17 cellular contexts compared by ENCODE assay signal in the genomic region with DNA sequence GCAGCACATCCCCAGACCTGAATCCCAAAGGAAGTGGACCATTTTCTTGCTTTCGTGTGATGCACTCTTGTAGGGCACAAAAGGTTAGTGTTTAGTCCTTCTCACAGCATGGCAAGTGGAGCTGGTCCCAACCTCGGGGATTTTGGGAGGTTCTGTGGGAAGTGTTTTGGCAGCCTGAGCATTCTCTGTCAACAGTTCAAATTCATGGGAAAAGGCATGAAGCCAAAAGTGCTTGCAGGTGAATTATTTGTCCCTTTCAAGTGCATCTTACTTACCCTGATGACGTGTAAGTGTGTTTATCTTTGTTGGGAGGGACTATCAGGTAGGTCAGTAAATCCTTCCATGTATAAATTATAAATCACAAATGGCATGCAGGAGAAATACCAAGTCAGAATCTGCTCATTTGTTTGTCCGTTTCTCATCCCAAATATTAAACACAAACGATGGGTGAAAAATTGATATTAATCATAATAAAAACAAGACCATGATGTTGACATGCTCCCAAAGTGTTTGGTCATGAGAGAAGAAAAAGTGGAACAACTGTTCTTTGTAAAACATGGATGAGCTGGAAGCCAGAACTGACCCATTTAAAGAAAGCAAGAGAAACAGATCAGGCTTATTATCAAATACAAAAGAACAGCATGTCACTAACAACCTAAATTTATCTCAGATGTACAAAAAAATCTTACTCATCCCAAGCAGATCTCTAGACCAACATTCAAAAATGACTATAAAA. TPM values are rescaled to one million over a fixed set of nuclear protein-coding genes. Genes with fewer than 3 reads are reported as not detected.
DNase-seq lines count a peak whose midpoint lies in the region; ATAC-seq and TF ChIP-seq lines count a peak whose summit lies in the region.
"Had no signal": no experiment of that assay in that cellular context is flagged by ENCODE, and none has a peak within 500 bp of the region (broad histone marks: within the 10 kb centered on the region; RNA-seq: fewer than 3 reads in every experiment).

No MANE protein-coding gene starts in this region.

- H3K4me3 ChIP-seq in CD8-positive, alpha-beta memory T cell (ENCODE audit: low read length) = no peak overlapping the region
- H3K4me3 ChIP-seq in PC-3 (ENCODE audit: low read length) (no peak overlapping the region), trophoblast cell (ENCODE audit: low read depth, low read length) (peak overlapping the region; percentile 25)

- no peak overlapping the region for H2AFZ ChIP-seq in PC-3 (ENCODE audit: low read length)
- no peak overlapping the region for H2AFZ ChIP-seq in trophoblast cell (ENCODE audit: insufficient read depth, low read length, poor library complexity)

- no peak overlapping the region for H3K27ac ChIP-seq in CD8-positive, alpha-beta memory T cell (ENCODE audit: low read depth, low read length)
- peak overlapping the region; percentile 5; the same call in 1 of the 2 replicates for H3K27ac ChIP-seq in PC-3 (ENCODE audit: low read length)
- no peak overlapping the region for H3K27ac ChIP-seq in trophoblast cell (ENCODE audit: low read depth, low read length)

- POLR2A ChIA-PET in CD8-positive, alpha-beta memory T cell (lab: Charles Lee) = no interaction called here
- POLR2A ChIA-PET in PC-3 (lab: Charles Lee; ENCODE audit: unreplicated experiment) = no interaction called here

- H3K27me3 Mint-ChIP-seq in CD8-positive, alpha-beta memory T cell = no peaks in the 10 kb centered on the region
- no peaks in the 10 kb centered on the region for H3K27me3 Mint-ChIP-seq in IgD-negative memory B cell

- H3K18ac ChIP-seq in trophoblast cell (ENCODE audit: low read length) = no peak overlapping the region

- no peak overlapping the region for H4K12ac ChIP-seq in trophoblast cell (ENCODE audit: low read depth, low read length)

- H3K9ac ChIP-seq in PC-3 (ENCODE audit: low read length) (no peak overlapping the region), trophoblast cell (ENCODE audit: low read length) (no peak overlapping the region)

- peaks cover 3% of the 10 kb centered on the region for H3F3A ChIP-seq in PC-3 (ENCODE audit: low read length, unreplicated experiment)

- no peaks in the 10 kb centered on the region for H3K36me3 ChIP-seq in CD8-positive, alpha-beta memory T cell (ENCODE audit: insufficient read depth, low read length)
- H3K36me3 ChIP-seq in PC-3 (ENCODE audit: low read depth, low read length) (no peaks in the 10 kb centered on the region), trophoblast cell (ENCODE audit: control insufficient read depth in 1 of 2, insufficient read depth in 2 of 2, low read length in 2 of 2) (no peaks in the 10 kb centered on the region)

- H3K36me3 Mint-ChIP-seq in CD8-positive, alpha-beta memory T cell = peaks cover 3 to 12% (median 3%) of the 10 kb centered on the region in 3 donors
- peaks cover 5% of the 10 kb centered on the region for H3K36me3 Mint-ChIP-seq in IgD-negative memory B cell

- no peak overlapping the region for H2BK5ac ChIP-seq in trophoblast cell (ENCODE audit: low read depth, low read length, poor library complexity)

- intact Hi-C loops in PC-3 (cut with micrococcal nuclease) = loop anchor here (5.0 kb wide), 2 partner anchors 58 to 67 kb away; a partner anchor contains a TSS
- intact Hi-C loops in cardiac septum (cut with DNase I) = loop anchor here (5.0 kb wide), 1 partner anchor 92 kb away; no protein-coding TSS in a partner anchor

- CTCF ChIA-PET in CD8-positive, alpha-beta memory T cell (lab: Charles Lee) = no interaction called here
- CTCF ChIA-PET in PC-3 (lab: Charles Lee) = no interaction called here

- H4K91ac ChIP-seq in trophoblast cell (ENCODE audit: low read depth, low read length) = no peak overlapping the region

- H2BK12ac ChIP-seq in trophoblast cell (ENCODE audit: low read length) = no peak overlapping the region

- no CpG with 5 or more reads among the region's 5 CpGs for WGBS in trophoblast cell (ENCODE audit: extremely low coverage, insufficient coverage, insufficient read length)

- H3K14ac ChIP-seq in trophoblast cell (ENCODE audit: low read length) = no peak overlapping the region

- H3K79me2 ChIP-seq in PC-3 (ENCODE audit: low read length) (no peaks in the 10 kb centered on the region), trophoblast cell (ENCODE audit: control insufficient read depth, insufficient read depth, low read length, poor library complexity) (no peaks in the 10 kb centered on the region)

- H3K27ac Mint-ChIP-seq in CD8-positive, alpha-beta memory T cell = peak overlapping the region in 7 of 8 donors; percentile 2 to 71 (median 47)
- H3K27ac Mint-ChIP-seq in IgD-negative memory B cell = peak overlapping the region; percentile 7 to 63 (median 29)
- H3K27ac Mint-ChIP-seq: activated naive CD4-positive, alpha-beta T cell treated with anti-CD3 and anti-CD28 coated beads, Interleukin-2, amount 50 U/mL, for 72 hours; activated T-cell treated with anti-CD3 and anti-CD28 coated beads, Interleukin-2, amount 50 U/mL, for 72 hours had no signal

- H3K4me1 Mint-ChIP-seq in CD8-positive, alpha-beta memory T cell = peaks cover 20 to 52% (median 42%) of the 10 kb centered on the region in 3 donors
- H3K4me1 Mint-ChIP-seq in IgD-negative memory B cell = peaks cover 22 to 43% (median 28%) of the 10 kb centered on the region in 3 donors

- no peak overlapping the region for H3K4ac ChIP-seq in trophoblast cell (ENCODE audit: low read depth, low read length)

- H3K9me2 ChIP-seq in PC-3 (replicated peaks; ENCODE audit: low read length) = no peaks in the 10 kb centered on the region

- H2BK120ac ChIP-seq in trophoblast cell (ENCODE audit: insufficient read depth, low read length, poor library complexity) = no peak overlapping the region

- peaks cover 29% of the 10 kb centered on the region for H3K4me1 ChIP-seq in CD8-positive, alpha-beta memory T cell (ENCODE audit: insufficient read depth, low read length)
- peaks cover 34% of the 10 kb centered on the region for H3K4me1 ChIP-seq in PC-3 (ENCODE audit: insufficient read depth, low read length)
- peaks cover 0 to 4% of the 10 kb centered on the region in 2 experiments for H3K4me1 ChIP-seq in trophoblast cell (ENCODE audit: control insufficient read depth in 1 of 2, insufficient read depth in 2 of 2, low read length in 2 of 2)

- ATAC-seq in PC-3 (no peak), GM19463 (IDR thresholded peaks at IDR 0.05; ENCODE audit: unreplicated experiment) (no peak), HG03025 (IDR thresholded peaks at IDR 0.05; ENCODE audit: low FRiP score, unreplicated experiment) (no peak)
- ATAC-seq: activated CD4-positive, CD25-positive, alpha-beta regulatory T cell treated with anti-CD3 and anti-CD28 coated beads, Interleukin-2, amount 50 U/mL, for 24 hours; activated naive CD4-positive, alpha-beta T cell treated with anti-CD3 and anti-CD28 coated beads, Interleukin-2, amount 50 U/mL, for 72 hours; activated T-cell treated with anti-CD3 and anti-CD28 coated beads, Interleukin-2, amount 50 U/mL, for 72 hours; left lobe of liver; SK-N-SH treated with all-trans-retinoic acid at 6 μM for 48 hours had no signal

- H3K9me3 ChIP-seq in CD8-positive, alpha-beta memory T cell (ENCODE audit: low read length) = no peaks in the 10 kb centered on the region
- H3K9me3 ChIP-seq in PC-3 (ENCODE audit: low read length) (no peaks in the 10 kb centered on the region), trophoblast cell (ENCODE audit: insufficient read depth, low read depth, low read length) (no peaks in the 10 kb centered on the region)

- DNase-seq in CD8-positive, alpha-beta memory T cell = no peak
- DNase-seq in PC-3 = peak; percentile 52
- no peak for DNase-seq in trophoblast cell
- no peak for DNase-seq in cardiac septum (ENCODE audit: low spot score)
- DNase-seq: activated CD8-positive, alpha-beta memory T cell treated with anti-CD3 and anti-CD28 coated beads for 24 hours; activated T-cell treated with anti-CD3 and anti-CD28 coated beads, Interleukin-2, amount 50 U/mL, for 72 hours; head of caudate nucleus; NCI-H2081 treated with DMSO at 0.1 percent for 48 hours; NK-92 treated with Interleukin-12 subunit alpha and Interleukin-12 subunit beta, amount 100 ng/mL, for 24 hours; T1000 had no signal

- no peaks in the 10 kb centered on the region for H4K20me1 ChIP-seq in PC-3 (ENCODE audit: low read length)

- no peaks in the 10 kb centered on the region for H3K79me1 ChIP-seq in trophoblast cell (ENCODE audit: low read length)

- no peak overlapping the region for H3K23ac ChIP-seq in trophoblast cell (ENCODE audit: low read length)

- H3K4me3 Mint-ChIP-seq in CD8-positive, alpha-beta memory T cell = no peak overlapping the region
- peak overlapping the region in 1 of 4 donors; percentile 25 for H3K4me3 Mint-ChIP-seq in IgD-negative memory B cell
- H3K4me3 Mint-ChIP-seq: activated T-cell treated with anti-CD3 and anti-CD28 coated beads, Interleukin-2, amount 50 U/mL, for 72 hours had no signal

- BruUV-seq in PC-3 (replicated peaks; lab: Mats Ljungman, UMichigan) = no TSS peak

- H3K4me2 ChIP-seq in PC-3 (ENCODE audit: low read length) (no peak overlapping the region), trophoblast cell (ENCODE audit: low read length) (no peak overlapping the region)

- no peaks in the 10 kb centered on the region for H3K27me3 ChIP-seq in CD8-positive, alpha-beta memory T cell (ENCODE audit: insufficient read depth, low read length, poor library complexity, severe bottlenecking)
- H3K27me3 ChIP-seq in PC-3 (ENCODE audit: low read length) (no peaks in the 10 kb centered on the region), trophoblast cell (ENCODE audit: insufficient read depth, low read length) (no peaks in the 10 kb centered on the region)

- no peak overlapping the region for H2AK5ac ChIP-seq in trophoblast cell (ENCODE audit: low read length)

- no peak for TF ChIP-seq CTCF in PC-3 (conservative IDR thresholded peaks at IDR 0.05; ENCODE audit: low read depth, low read length)

- no peak overlapping the region for H4K8ac ChIP-seq in trophoblast cell (ENCODE audit: low read depth, low read length)

- no peaks in the 10 kb centered on the region for H3K9me3 Mint-ChIP-seq in CD8-positive, alpha-beta memory T cell
- peaks cover 0 to 15% (median 9%) of the 10 kb centered on the region in 3 donors for H3K9me3 Mint-ChIP-seq in IgD-negative memory B cell
- H3K9me3 Mint-ChIP-seq: activated T-cell treated with anti-CD3 and anti-CD28 coated beads, Interleukin-2, amount 50 U/mL, for 72 hours had no signal

RNA-seq across cellular contexts. Expression of a gene that starts 57.6 kb away (rescaled TPM):
- total RNA-seq in CD8-positive, alpha-beta memory T cell = 10 to 100 TPM in 1 of 2 experiments, 1 to 10 TPM in 1; 7.8 to 10.2 TPM
- polyA plus RNA-seq in CD8-positive, alpha-beta memory T cell = 19.3 TPM
- polyA plus RNA-seq in IgD-negative memory B cell = 29.3 TPM
- total RNA-seq in PC-3 (2014; rRNA removed) (3.3 and 3.6 TPM in 2 replicates), cardiac septum (72.6 TPM)
- 5.3 and 6.3 TPM in 2 replicates for polyA plus RNA-seq in trophoblast cell (2013)
